Comparison of ENCODE assay signal across 9 cellular contexts in genomic region chr16:31880322-31880979, GRCh38. TPM values are rescaled to one million over a fixed set of nuclear protein-coding genes. Genes with fewer than 3 reads are reported as not detected.
DNase-seq lines count a peak whose midpoint lies in the region; ATAC-seq and TF ChIP-seq lines count a peak whose summit lies in the region.
"Had no signal": no experiment of that assay in that cellular context is flagged by ENCODE, and none has a peak within 500 bp of the region (broad histone marks: within the 10 kb centered on the region; RNA-seq: fewer than 3 reads in every experiment).

No MANE protein-coding gene starts in this region.

- no peak for TF ChIP-seq CTCF in GM10266 (IDR thresholded peaks at IDR 0.05; ENCODE audit: control insufficient read depth, insufficient read depth, low read depth, missing control alignments)

- H3K9me3 Mint-ChIP-seq in activated T-cell treated with anti-CD3 and anti-CD28 coated beads, Interleukin-2, amount 50 U/mL, for 24 hours, result no peaks in the 10 kb centered on the region
- H3K9me3 Mint-ChIP-seq in activated naive CD4-positive, alpha-beta T cell treated with anti-CD3 and anti-CD28 coated beads, Interleukin-2, amount 10 ng/mL, durations not matched to agents 7 days and 5 days, result peaks cover 37% of the 10 kb centered on the region
- no peaks in the 10 kb centered on the region for H3K9me3 Mint-ChIP-seq in stimulated activated effector memory CD8-positive, alpha-beta T cell treated with anti-CD3 and anti-CD28 coated beads, Interleukin-12 subunit alpha, Interleukin-12 subunit beta, amount 100 ng/mL, for 72 hours

- no peaks in the 10 kb centered on the region for H3K27me3 ChIP-seq in HUES48 (ENCODE audit: control insufficient read depth, insufficient read depth, low read length)

- peaks cover 32% of the 10 kb centered on the region for H3K36me3 ChIP-seq in HUES48 (ENCODE audit: control insufficient read depth, insufficient read depth, low read length)

- peak; percentile 61 to 79 for ATAC-seq in left cardiac atrium
- peak; percentile 74 for ATAC-seq in stimulated activated effector memory CD8-positive, alpha-beta T cell treated with anti-CD3 and anti-CD28 coated beads, Interleukin-12 subunit alpha, Interleukin-12 subunit beta, amount 100 ng/mL, for 72 hours

- no peak for DNase-seq in activated T-cell treated with anti-CD3 and anti-CD28 coated beads, Interleukin-2, amount 50 U/mL, for 24 hours
- no peak for DNase-seq in activated T-cell treated with anti-CD3 and anti-CD28 coated beads, Interleukin-2, amount 50 U/mL, for 1 hour
- peak; percentile 61 for DNase-seq in activated naive CD4-positive, alpha-beta T cell treated with anti-CD3 and anti-CD28 coated beads, Interleukin-2, amount 10 ng/mL, durations not matched to agents 7 days and 5 days
- DNase-seq in left cardiac atrium, result no peak
- DNase-seq in stimulated activated effector memory CD8-positive, alpha-beta T cell treated with anti-CD3 and anti-CD28 coated beads, Interleukin-12 subunit alpha, Interleukin-12 subunit beta, amount 100 ng/mL, for 72 hours (ENCODE audit: low spot score in 2 of 2), result no peak
- no peak for DNase-seq in activated CD8-positive, alpha-beta memory T cell treated with anti-CD3 and anti-CD28 coated beads, Interleukin-2, amount 50 U/mL, for 48 hours
- DNase-seq in GM10266 (ENCODE audit: extremely low spot score), result no peak

- peak overlapping the region; percentile 97 for H3K27ac Mint-ChIP-seq in activated T-cell treated with anti-CD3 and anti-CD28 coated beads, Interleukin-2, amount 50 U/mL, for 24 hours
- peak overlapping the region; percentile 85 for H3K27ac Mint-ChIP-seq in activated naive CD4-positive, alpha-beta T cell treated with anti-CD3 and anti-CD28 coated beads, Interleukin-2, amount 10 ng/mL, durations not matched to agents 7 days and 5 days
- peak overlapping the region; percentile 99 for H3K27ac Mint-ChIP-seq in stimulated activated effector memory CD8-positive, alpha-beta T cell treated with anti-CD3 and anti-CD28 coated beads, Interleukin-12 subunit alpha, Interleukin-12 subunit beta, amount 100 ng/mL, for 72 hours

- no peak overlapping the region for H3K9ac ChIP-seq in HUES48 (ENCODE audit: low read depth, low read length)

- H3K9me3 ChIP-seq in HUES48 (ENCODE audit: control insufficient read depth, insufficient read depth, low read length), result no peaks in the 10 kb centered on the region

- peak overlapping the region; percentile 54 for H3K27ac ChIP-seq in HUES48 (ENCODE audit: low read depth, low read length)
- H3K27ac ChIP-seq: C4-2B had no signal

- no peaks in the 10 kb centered on the region for H3K27me3 Mint-ChIP-seq in activated T-cell treated with anti-CD3 and anti-CD28 coated beads, Interleukin-2, amount 50 U/mL, for 24 hours
- H3K27me3 Mint-ChIP-seq in activated naive CD4-positive, alpha-beta T cell treated with anti-CD3 and anti-CD28 coated beads, Interleukin-2, amount 10 ng/mL, durations not matched to agents 7 days and 5 days, result no peaks in the 10 kb centered on the region

- CTCF ChIA-PET in activated naive CD4-positive, alpha-beta T cell treated with anti-CD3 and anti-CD28 coated beads, Interleukin-2, amount 10 ng/mL, durations not matched to agents 7 days and 5 days (lab: Charles Lee), result interaction anchor here (1.9 kb wide), 1 partner anchor 12 kb away, joined by 12 read pairs; no protein-coding TSS in a partner anchor

- H3K4me3 Mint-ChIP-seq in activated T-cell treated with anti-CD3 and anti-CD28 coated beads, Interleukin-2, amount 50 U/mL, for 24 hours, result peak overlapping the region; percentile 88
- H3K4me3 Mint-ChIP-seq in activated naive CD4-positive, alpha-beta T cell treated with anti-CD3 and anti-CD28 coated beads, Interleukin-2, amount 10 ng/mL, durations not matched to agents 7 days and 5 days, result no peak overlapping the region
- peak overlapping the region; percentile 84 for H3K4me3 Mint-ChIP-seq in stimulated activated effector memory CD8-positive, alpha-beta T cell treated with anti-CD3 and anti-CD28 coated beads, Interleukin-12 subunit alpha, Interleukin-12 subunit beta, amount 100 ng/mL, for 72 hours

- intact Hi-C loops in left cardiac atrium (cut with DNase I), result no loop called here

- H3K4me1 ChIP-seq in HUES48 (ENCODE audit: control insufficient read depth, insufficient read depth, low read length), result no peaks in the 10 kb centered on the region; the same call in 1 of the 2 replicates

- peaks cover 97% of the 10 kb centered on the region for H3K36me3 Mint-ChIP-seq in activated T-cell treated with anti-CD3 and anti-CD28 coated beads, Interleukin-2, amount 50 U/mL, for 24 hours (ENCODE audit: low read depth)
- H3K36me3 Mint-ChIP-seq in activated naive CD4-positive, alpha-beta T cell treated with anti-CD3 and anti-CD28 coated beads, Interleukin-2, amount 10 ng/mL, durations not matched to agents 7 days and 5 days, result peaks cover 90% of the 10 kb centered on the region
- peaks cover 100% of the 10 kb centered on the region for H3K36me3 Mint-ChIP-seq in stimulated activated effector memory CD8-positive, alpha-beta T cell treated with anti-CD3 and anti-CD28 coated beads, Interleukin-12 subunit alpha, Interleukin-12 subunit beta, amount 100 ng/mL, for 72 hours

- H3K4me3 ChIP-seq in HUES48 (ENCODE audit: low read depth, low read length), result no peak overlapping the region

- peaks cover 92% of the 10 kb centered on the region for H3K4me1 Mint-ChIP-seq in activated T-cell treated with anti-CD3 and anti-CD28 coated beads, Interleukin-2, amount 50 U/mL, for 24 hours (ENCODE audit: low read depth)
- H3K4me1 Mint-ChIP-seq in activated naive CD4-positive, alpha-beta T cell treated with anti-CD3 and anti-CD28 coated beads, Interleukin-2, amount 10 ng/mL, durations not matched to agents 7 days and 5 days, result peaks cover 71% of the 10 kb centered on the region
- peaks cover 54% of the 10 kb centered on the region for H3K4me1 Mint-ChIP-seq in stimulated activated effector memory CD8-positive, alpha-beta T cell treated with anti-CD3 and anti-CD28 coated beads, Interleukin-12 subunit alpha, Interleukin-12 subunit beta, amount 100 ng/mL, for 72 hours

RNA-seq across cellular contexts. Expression of gene ZNF267, which starts 6.8 kb away (rescaled TPM):
- total RNA-seq in left cardiac atrium, result 1 to 10 TPM; 8.4 to 8.5 TPM
